In the genomic region with DNA sequence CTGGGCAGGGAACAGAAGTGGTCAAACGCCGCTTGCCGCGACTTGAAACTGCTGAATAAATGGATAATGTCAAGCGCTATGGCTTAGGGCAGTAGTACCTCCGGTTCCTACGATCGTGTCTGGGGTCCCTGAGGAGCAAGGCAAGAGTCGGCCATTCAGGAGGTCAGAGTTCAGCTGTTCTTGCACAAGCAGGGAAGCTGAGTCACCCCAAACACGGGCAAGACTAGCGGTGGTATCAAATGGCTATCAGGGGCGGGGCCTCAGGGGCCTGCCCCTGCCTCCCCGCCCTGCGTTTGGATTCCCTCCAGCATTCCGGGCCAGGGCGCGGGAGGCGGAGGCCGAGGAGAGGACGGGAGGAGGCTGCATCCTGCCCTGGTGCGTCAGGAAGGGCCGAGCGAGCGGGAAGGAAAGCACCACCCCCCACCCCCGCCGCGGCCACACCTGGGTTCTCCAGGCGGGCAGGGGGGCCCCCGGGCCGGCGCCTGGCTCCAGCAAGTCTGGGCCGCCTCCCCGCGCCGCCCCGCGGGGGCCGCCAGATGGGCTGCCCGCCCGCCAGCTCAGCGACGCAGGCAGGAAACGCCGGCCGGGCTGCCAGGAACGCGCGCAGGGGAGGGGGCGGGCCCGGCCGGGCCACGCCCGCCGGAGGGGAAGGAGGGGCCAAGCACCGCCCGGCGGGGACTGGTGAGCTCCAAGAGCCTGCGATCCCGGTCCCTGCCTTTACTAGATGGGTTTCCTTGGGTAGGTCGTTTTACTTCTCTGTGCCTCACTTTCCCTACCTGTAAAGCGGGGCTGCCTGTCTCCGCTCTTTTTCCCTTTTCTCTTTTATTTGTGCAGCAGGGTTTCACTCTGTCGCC, we compare ENCODE assay signal across 1 cellular context.
TF ChIP-seq lines count a peak whose summit lies in the region.

No MANE protein-coding gene starts in this region.

TF ChIP-seq in HepG2, 621 proteins besides CTCF, POLR2A, EP300 and RAD21 (continued from another document and continues in another):
- TF ChIP-seq, protein P1, sequence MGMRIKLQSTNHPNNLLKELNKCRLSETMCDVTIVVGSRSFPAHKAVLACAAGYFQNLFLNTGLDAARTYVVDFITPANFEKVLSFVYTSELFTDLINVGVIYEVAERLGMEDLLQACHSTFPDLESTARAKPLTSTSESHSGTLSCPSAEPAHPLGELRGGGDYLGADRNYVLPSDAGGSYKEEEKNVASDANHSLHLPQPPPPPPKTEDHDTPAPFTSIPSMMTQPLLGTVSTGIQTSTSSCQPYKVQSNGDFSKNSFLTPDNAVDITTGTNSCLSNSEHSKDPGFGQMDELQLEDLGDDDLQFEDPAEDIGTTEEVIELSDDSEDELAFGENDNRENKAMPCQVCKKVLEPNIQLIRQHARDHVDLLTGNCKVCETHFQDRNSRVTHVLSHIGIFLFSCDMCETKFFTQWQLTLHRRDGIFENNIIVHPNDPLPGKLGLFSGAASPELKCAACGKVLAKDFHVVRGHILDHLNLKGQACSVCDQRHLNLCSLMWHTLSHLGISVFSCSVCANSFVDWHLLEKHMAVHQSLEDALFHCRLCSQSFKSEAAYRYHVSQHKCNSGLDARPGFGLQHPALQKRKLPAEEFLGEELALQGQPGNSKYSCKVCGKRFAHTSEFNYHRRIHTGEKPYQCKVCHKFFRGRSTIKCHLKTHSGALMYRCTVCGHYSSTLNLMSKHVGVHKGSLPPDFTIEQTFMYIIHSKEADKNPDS (CRISPR knock-in tag; IDR thresholded peaks at IDR 0.05), result peak; percentile 90; the same call in 1 of the 2 replicates
- TF ChIP-seq, protein P2, sequence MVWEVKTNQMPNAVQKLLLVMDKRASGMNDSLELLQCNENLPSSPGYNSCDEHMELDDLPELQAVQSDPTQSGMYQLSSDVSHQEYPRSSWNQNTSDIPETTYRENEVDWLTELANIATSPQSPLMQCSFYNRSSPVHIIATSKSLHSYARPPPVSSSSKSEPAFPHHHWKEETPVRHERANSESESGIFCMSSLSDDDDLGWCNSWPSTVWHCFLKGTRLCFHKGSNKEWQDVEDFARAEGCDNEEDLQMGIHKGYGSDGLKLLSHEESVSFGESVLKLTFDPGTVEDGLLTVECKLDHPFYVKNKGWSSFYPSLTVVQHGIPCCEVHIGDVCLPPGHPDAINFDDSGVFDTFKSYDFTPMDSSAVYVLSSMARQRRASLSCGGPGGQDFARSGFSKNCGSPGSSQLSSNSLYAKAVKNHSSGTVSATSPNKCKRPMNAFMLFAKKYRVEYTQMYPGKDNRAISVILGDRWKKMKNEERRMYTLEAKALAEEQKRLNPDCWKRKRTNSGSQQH (CRISPR knock-in tag; IDR thresholded peaks at IDR 0.05; ENCODE audit: low read depth), result peak; percentile 97
- TF ChIP-seq ZNF670 (CRISPR knock-in tag; IDR thresholded peaks at IDR 0.05; ENCODE audit: borderline replicate concordance) (peak; percentile 86; the same call in 1 of the 2 replicates), SRSF4 (IDR thresholded peaks at IDR 0.05; ENCODE audit: low read depth, low read length, poor library complexity, severe bottlenecking) (peak; percentile 94), NCOR1 (IDR thresholded peaks at IDR 0.05; ENCODE audit: borderline replicate concordance, low read length) (peak; percentile 87), FOXA3 (CRISPR knock-in tag; IDR thresholded peaks at IDR 0.05) (peak; percentile 88), NFRKB (IDR thresholded peaks at IDR 0.05) (no peak), MAZ (IDR thresholded peaks at IDR 0.05; ENCODE audit: borderline replicate concordance, low read depth, low read length) (peak; percentile 95), MAZ (CRISPR knock-in tag; IDR thresholded peaks at IDR 0.05; ENCODE audit: low read depth) (peak; percentile 97), SRSF1 (optimal IDR thresholded peaks at IDR 0.05; ENCODE audit: low read depth, low read length) (peak; percentile 97), ZNF782 (CRISPR knock-in tag; IDR thresholded peaks at IDR 0.05; ENCODE audit: borderline replicate concordance) (peak; percentile 82), ARNTL (CRISPR knock-in tag; IDR thresholded peaks at IDR 0.05) (peak; percentile 89), JDP2 (CRISPR knock-in tag; IDR thresholded peaks at IDR 0.05; ENCODE audit: borderline replicate concordance) (peak; percentile 94; the same call in 1 of the 2 replicates), TCF12 (IDR thresholded peaks at IDR 0.05) (no peak), TCF12 (CRISPR knock-in tag; IDR thresholded peaks at IDR 0.05) (peak; percentile 97), SP4 (CRISPR knock-in tag; IDR thresholded peaks at IDR 0.05) (peak; percentile 95), FOXJ3 (CRISPR knock-in tag; IDR thresholded peaks at IDR 0.05; ENCODE audit: borderline replicate concordance) (peak; percentile 93), ZFP36L1 (CRISPR knock-in tag; IDR thresholded peaks at IDR 0.05) (peak; percentile 81; the same call in 1 of the 2 replicates), ATAD3A (CRISPR knock-in tag; IDR thresholded peaks at IDR 0.05) (0 out of 2 replicates have a peak, but pooled peaks have one; percentile 71), XRCC5 (optimal IDR thresholded peaks at IDR 0.05; ENCODE audit: low read length) (peak; percentile 89), ZKSCAN8 (CRISPR knock-in tag; IDR thresholded peaks at IDR 0.05; ENCODE audit: borderline replicate concordance) (peak; percentile 94), MED13 (CRISPR knock-in tag; IDR thresholded peaks at IDR 0.05) (peak; percentile 97), MXI1 (IDR thresholded peaks at IDR 0.05; ENCODE audit: borderline replicate concordance, low read depth, low read length) (peak; percentile 76; the same call in 2 of the 3 replicates), HOXA5 (CRISPR knock-in tag; IDR thresholded peaks at IDR 0.05) (peak; percentile 83)
- TF ChIP-seq, protein P3, sequence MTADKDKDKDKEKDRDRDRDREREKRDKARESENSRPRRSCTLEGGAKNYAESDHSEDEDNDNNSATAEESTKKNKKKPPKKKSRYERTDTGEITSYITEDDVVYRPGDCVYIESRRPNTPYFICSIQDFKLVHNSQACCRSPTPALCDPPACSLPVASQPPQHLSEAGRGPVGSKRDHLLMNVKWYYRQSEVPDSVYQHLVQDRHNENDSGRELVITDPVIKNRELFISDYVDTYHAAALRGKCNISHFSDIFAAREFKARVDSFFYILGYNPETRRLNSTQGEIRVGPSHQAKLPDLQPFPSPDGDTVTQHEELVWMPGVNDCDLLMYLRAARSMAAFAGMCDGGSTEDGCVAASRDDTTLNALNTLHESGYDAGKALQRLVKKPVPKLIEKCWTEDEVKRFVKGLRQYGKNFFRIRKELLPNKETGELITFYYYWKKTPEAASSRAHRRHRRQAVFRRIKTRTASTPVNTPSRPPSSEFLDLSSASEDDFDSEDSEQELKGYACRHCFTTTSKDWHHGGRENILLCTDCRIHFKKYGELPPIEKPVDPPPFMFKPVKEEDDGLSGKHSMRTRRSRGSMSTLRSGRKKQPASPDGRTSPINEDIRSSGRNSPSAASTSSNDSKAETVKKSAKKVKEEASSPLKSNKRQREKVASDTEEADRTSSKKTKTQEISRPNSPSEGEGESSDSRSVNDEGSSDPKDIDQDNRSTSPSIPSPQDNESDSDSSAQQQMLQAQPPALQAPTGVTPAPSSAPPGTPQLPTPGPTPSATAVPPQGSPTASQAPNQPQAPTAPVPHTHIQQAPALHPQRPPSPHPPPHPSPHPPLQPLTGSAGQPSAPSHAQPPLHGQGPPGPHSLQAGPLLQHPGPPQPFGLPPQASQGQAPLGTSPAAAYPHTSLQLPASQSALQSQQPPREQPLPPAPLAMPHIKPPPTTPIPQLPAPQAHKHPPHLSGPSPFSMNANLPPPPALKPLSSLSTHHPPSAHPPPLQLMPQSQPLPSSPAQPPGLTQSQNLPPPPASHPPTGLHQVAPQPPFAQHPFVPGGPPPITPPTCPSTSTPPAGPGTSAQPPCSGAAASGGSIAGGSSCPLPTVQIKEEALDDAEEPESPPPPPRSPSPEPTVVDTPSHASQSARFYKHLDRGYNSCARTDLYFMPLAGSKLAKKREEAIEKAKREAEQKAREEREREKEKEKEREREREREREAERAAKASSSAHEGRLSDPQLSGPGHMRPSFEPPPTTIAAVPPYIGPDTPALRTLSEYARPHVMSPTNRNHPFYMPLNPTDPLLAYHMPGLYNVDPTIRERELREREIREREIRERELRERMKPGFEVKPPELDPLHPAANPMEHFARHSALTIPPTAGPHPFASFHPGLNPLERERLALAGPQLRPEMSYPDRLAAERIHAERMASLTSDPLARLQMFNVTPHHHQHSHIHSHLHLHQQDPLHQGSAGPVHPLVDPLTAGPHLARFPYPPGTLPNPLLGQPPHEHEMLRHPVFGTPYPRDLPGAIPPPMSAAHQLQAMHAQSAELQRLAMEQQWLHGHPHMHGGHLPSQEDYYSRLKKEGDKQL (CRISPR knock-in tag; IDR thresholded peaks at IDR 0.05; ENCODE audit: low read depth), result peak; percentile 66
- TF ChIP-seq, protein P4, sequence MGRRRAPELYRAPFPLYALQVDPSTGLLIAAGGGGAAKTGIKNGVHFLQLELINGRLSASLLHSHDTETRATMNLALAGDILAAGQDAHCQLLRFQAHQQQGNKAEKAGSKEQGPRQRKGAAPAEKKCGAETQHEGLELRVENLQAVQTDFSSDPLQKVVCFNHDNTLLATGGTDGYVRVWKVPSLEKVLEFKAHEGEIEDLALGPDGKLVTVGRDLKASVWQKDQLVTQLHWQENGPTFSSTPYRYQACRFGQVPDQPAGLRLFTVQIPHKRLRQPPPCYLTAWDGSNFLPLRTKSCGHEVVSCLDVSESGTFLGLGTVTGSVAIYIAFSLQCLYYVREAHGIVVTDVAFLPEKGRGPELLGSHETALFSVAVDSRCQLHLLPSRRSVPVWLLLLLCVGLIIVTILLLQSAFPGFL (CRISPR knock-in tag; IDR thresholded peaks at IDR 0.05), result no peak
- TF ChIP-seq, protein P5, sequence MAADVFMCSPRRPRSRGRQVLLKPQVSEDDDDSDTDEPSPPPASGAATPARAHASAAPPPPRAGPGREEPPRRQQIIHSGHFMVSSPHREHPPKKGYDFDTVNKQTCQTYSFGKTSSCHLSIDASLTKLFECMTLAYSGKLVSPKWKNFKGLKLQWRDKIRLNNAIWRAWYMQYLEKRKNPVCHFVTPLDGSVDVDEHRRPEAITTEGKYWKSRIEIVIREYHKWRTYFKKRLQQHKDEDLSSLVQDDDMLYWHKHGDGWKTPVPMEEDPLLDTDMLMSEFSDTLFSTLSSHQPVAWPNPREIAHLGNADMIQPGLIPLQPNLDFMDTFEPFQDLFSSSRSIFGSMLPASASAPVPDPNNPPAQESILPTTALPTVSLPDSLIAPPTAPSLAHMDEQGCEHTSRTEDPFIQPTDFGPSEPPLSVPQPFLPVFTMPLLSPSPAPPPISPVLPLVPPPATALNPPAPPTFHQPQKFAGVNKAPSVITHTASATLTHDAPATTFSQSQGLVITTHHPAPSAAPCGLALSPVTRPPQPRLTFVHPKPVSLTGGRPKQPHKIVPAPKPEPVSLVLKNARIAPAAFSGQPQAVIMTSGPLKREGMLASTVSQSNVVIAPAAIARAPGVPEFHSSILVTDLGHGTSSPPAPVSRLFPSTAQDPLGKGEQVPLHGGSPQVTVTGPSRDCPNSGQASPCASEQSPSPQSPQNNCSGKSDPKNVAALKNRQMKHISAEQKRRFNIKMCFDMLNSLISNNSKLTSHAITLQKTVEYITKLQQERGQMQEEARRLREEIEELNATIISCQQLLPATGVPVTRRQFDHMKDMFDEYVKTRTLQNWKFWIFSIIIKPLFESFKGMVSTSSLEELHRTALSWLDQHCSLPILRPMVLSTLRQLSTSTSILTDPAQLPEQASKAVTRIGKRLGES (CRISPR knock-in tag; IDR thresholded peaks at IDR 0.05; ENCODE audit: borderline replicate concordance), result peak; percentile 91; the same call in 1 of the 2 replicates
- TF ChIP-seq, protein P6, sequence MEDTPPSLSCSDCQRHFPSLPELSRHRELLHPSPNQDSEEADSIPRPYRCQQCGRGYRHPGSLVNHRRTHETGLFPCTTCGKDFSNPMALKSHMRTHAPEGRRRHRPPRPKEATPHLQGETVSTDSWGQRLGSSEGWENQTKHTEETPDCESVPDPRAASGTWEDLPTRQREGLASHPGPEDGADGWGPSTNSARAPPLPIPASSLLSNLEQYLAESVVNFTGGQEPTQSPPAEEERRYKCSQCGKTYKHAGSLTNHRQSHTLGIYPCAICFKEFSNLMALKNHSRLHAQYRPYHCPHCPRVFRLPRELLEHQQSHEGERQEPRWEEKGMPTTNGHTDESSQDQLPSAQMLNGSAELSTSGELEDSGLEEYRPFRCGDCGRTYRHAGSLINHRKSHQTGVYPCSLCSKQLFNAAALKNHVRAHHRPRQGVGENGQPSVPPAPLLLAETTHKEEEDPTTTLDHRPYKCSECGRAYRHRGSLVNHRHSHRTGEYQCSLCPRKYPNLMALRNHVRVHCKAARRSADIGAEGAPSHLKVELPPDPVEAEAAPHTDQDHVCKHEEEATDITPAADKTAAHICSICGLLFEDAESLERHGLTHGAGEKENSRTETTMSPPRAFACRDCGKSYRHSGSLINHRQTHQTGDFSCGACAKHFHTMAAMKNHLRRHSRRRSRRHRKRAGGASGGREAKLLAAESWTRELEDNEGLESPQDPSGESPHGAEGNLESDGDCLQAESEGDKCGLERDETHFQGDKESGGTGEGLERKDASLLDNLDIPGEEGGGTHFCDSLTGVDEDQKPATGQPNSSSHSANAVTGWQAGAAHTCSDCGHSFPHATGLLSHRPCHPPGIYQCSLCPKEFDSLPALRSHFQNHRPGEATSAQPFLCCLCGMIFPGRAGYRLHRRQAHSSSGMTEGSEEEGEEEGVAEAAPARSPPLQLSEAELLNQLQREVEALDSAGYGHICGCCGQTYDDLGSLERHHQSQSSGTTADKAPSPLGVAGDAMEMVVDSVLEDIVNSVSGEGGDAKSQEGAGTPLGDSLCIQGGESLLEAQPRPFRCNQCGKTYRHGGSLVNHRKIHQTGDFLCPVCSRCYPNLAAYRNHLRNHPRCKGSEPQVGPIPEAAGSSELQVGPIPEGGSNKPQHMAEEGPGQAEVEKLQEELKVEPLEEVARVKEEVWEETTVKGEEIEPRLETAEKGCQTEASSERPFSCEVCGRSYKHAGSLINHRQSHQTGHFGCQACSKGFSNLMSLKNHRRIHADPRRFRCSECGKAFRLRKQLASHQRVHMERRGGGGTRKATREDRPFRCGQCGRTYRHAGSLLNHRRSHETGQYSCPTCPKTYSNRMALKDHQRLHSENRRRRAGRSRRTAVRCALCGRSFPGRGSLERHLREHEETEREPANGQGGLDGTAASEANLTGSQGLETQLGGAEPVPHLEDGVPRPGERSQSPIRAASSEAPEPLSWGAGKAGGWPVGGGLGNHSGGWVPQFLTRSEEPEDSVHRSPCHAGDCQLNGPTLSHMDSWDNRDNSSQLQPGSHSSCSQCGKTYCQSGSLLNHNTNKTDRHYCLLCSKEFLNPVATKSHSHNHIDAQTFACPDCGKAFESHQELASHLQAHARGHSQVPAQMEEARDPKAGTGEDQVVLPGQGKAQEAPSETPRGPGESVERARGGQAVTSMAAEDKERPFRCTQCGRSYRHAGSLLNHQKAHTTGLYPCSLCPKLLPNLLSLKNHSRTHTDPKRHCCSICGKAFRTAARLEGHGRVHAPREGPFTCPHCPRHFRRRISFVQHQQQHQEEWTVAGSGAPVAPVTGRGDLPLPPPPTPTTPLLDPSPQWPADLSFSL (CRISPR knock-in tag; IDR thresholded peaks at IDR 0.05), result no peak
- TF ChIP-seq, protein P7, sequence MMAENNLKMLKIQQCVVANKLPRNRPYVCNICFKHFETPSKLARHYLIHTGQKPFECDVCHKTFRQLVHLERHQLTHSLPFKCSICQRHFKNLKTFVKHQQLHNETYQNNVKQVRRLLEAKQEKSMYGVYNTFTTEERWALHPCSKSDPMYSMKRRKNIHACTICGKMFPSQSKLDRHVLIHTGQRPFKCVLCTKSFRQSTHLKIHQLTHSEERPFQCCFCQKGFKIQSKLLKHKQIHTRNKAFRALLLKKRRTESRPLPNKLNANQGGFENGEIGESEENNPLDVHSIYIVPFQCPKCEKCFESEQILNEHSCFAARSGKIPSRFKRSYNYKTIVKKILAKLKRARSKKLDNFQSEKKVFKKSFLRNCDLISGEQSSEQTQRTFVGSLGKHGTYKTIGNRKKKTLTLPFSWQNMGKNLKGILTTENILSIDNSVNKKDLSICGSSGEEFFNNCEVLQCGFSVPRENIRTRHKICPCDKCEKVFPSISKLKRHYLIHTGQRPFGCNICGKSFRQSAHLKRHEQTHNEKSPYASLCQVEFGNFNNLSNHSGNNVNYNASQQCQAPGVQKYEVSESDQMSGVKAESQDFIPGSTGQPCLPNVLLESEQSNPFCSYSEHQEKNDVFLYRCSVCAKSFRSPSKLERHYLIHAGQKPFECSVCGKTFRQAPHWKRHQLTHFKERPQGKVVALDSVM (CRISPR knock-in tag; IDR thresholded peaks at IDR 0.05), result peak; percentile 99
